In genomic region chr22:48785792-48786678, GRCh38 we compare ENCODE assay signal across 1 cellular context.
TF ChIP-seq lines count a peak whose summit lies in the region.

No MANE protein-coding gene starts in this region.

TF ChIP-seq in HepG2, 621 proteins besides CTCF, POLR2A, EP300 and RAD21:
- TF ChIP-seq ZNF687 (CRISPR knock-in tag; IDR thresholded peaks at IDR 0.05) (peak; percentile 31; the same call in 1 of the 2 replicates), ZNF605 (CRISPR knock-in tag; IDR thresholded peaks at IDR 0.05) (no peak), ZBTB38 (CRISPR knock-in tag; IDR thresholded peaks at IDR 0.05) (0 out of 2 replicates have a peak, but pooled peaks have one; percentile 28)
